In genomic region chr9:127423591-127423933, GRCh38 we compare ENCODE assay signal across 8 cellular contexts. TPM values are rescaled to one million over a fixed set of nuclear protein-coding genes. Genes with fewer than 3 reads are reported as not detected.
A peak's percentile ranks its signal among the peaks of the same experiment; 100 is the strongest.
DNase-seq lines count a peak whose midpoint lies in the region; ATAC-seq and TF ChIP-seq lines count a peak whose summit lies in the region.

No MANE protein-coding gene starts in this region.

- H3K9ac ChIP-seq in SK-N-SH, result peak overlapping the region; percentile 72

- intact Hi-C loops in gastrocnemius medialis (cut with DNase I; ENCODE audit: low total_unique reads), result no loop called here

- TF ChIP-seq POLR2A in gastrocnemius medialis (IDR thresholded peaks at IDR 0.05), result no peak

- TF ChIP-seq CTCF in SK-N-SH (IDR thresholded peaks at IDR 0.05) (no peak), foreskin keratinocyte (conservative IDR thresholded peaks at IDR 0.05) (no peak), gastrocnemius medialis (IDR thresholded peaks at IDR 0.05 in 4 of 5, conservative IDR thresholded peaks at IDR 0.05 in 1 of 5) (no peak)

- peak overlapping the region; percentile 91 for H3K4me2 ChIP-seq in SK-N-SH

- H3K4me1 ChIP-seq in SK-N-SH (ENCODE audit: control insufficient read depth in 1 of 2, insufficient read depth in 2 of 2, low read depth in 1 of 2, low read length in 1 of 2), result peaks cover 7 to 18% of the 10 kb centered on the region in 2 experiments; a peak in 3 of 4 replicates
- H3K4me1 ChIP-seq in foreskin keratinocyte, result no peaks in the 10 kb centered on the region
- peaks cover 34 to 36% of the 10 kb centered on the region in 2 donors for H3K4me1 ChIP-seq in gastrocnemius medialis

- H3K9me2 ChIP-seq in SK-N-SH, result no peaks in the 10 kb centered on the region

- H3F3A ChIP-seq in SK-N-SH (replicated peaks; ENCODE audit: insufficient read depth), result peaks cover 4% of the 10 kb centered on the region

- peaks cover 10% of the 10 kb centered on the region; the same call in 1 of the 2 replicates for H4K20me1 ChIP-seq in SK-N-SH (ENCODE audit: insufficient read depth)

- peak overlapping the region; percentile 93 for H2AFZ ChIP-seq in SK-N-SH (ENCODE audit: low read depth)

- WGBS in SK-N-SH (ENCODE audit: low lambda C conversion rate), result 4% methylated on average over 8 of the region's 8 CpGs

- peak overlapping the region; percentile 82 to 98 for H3K27ac ChIP-seq in SK-N-SH (ENCODE audit: low read depth in 2 of 2, low read length in 1 of 2)
- peak overlapping the region; percentile 59 for H3K27ac ChIP-seq in foreskin keratinocyte
- peak overlapping the region; percentile 91 to 97 (median 95) for H3K27ac ChIP-seq in gastrocnemius medialis

- ATAC-seq in GM19351 (IDR thresholded peaks at IDR 0.05; ENCODE audit: unreplicated experiment) (peak; percentile 9), foreskin keratinocyte (no peak), gastrocnemius medialis (peak in 1 of 2 donors; percentile 3)

- no peak for TF ChIP-seq RAD21 in SK-N-SH (IDR thresholded peaks at IDR 0.05; ENCODE audit: low read length)

- H3K9me3 ChIP-seq in SK-N-SH (no peaks in the 10 kb centered on the region), gastrocnemius medialis (no peaks in the 10 kb centered on the region)

- DNase-seq in SK-N-SH (no peak), foreskin keratinocyte (no peak), gastrocnemius medialis (no peak), HuH-7.5 (ENCODE audit: low spot score) (no peak), NCI-H2227 treated with DMSO at 0.1 percent for 48 hours (lab: John Stamatoyannopoulos, UW) (no peak), hippocampal formation (lab: John Stamatoyannopoulos, UW) (no peak), A172 (ENCODE audit: low spot score) (no peak)

- H3K27me3 ChIP-seq in SK-N-SH (ENCODE audit: insufficient read depth), result no peaks in the 10 kb centered on the region
- no peaks in the 10 kb centered on the region for H3K27me3 ChIP-seq in foreskin keratinocyte
- H3K27me3 ChIP-seq in gastrocnemius medialis, result no peaks in the 10 kb centered on the region

- TF ChIP-seq EP300 in SK-N-SH (IDR thresholded peaks at IDR 0.05; ENCODE audit: borderline replicate concordance in 1 of 2, low read depth in 1 of 2, low read length in 1 of 2), result no peak

- in situ Hi-C loops in gastrocnemius medialis (cut with MboI; ENCODE audit: low sequenced_read_pairs in 4 of 4), result loop anchor here in 1 of 4 donors (25.0 kb wide), 1 partner anchor 486 kb away; no protein-coding TSS in a partner anchor

- peak overlapping the region; percentile 90 to 97 for H3K4me3 ChIP-seq in SK-N-SH (ENCODE audit: low read depth in 2 of 2, low read length in 1 of 2)
- peak overlapping the region; percentile 84 to 98 (median 92) for H3K4me3 ChIP-seq in gastrocnemius medialis

- CTCF ChIA-PET in SK-N-SH (lab: Yijun Ruan, JAX), result interaction anchor here (0.9 to 1.7 kb wide), 3 partner anchors 13 to 209 kb away, joined by 3 to 5 read pairs (median 3); no protein-coding TSS in a partner anchor

- POLR2A ChIA-PET in SK-N-SH (lab: Yijun Ruan, JAX), result interaction anchor here (1.0 to 2.2 kb wide), 5 partner anchors 9 to 362 kb away, joined by 3 to 12 read pairs (median 4); partner anchors contain the start of genes CDK9 and SLC2A8

- H3K36me3 ChIP-seq in SK-N-SH (replicated peaks in 1 of 2; ENCODE audit: control insufficient read depth in 1 of 2, insufficient read depth in 2 of 2, low read length in 1 of 2) (peaks cover 7 to 9% of the 10 kb centered on the region in 2 experiments), gastrocnemius medialis (peaks cover 0 to 2% of the 10 kb centered on the region in 2 donors)

- H3K79me2 ChIP-seq in SK-N-SH (ENCODE audit: insufficient read depth), result peaks cover 62% of the 10 kb centered on the region

TF ChIP-seq in SK-N-SH, 30 proteins besides CTCF, POLR2A, EP300 and RAD21:
- TF ChIP-seq MXI1 (IDR thresholded peaks at IDR 0.05; ENCODE audit: low read depth, low read length) (no peak), SMC3 (IDR thresholded peaks at IDR 0.05; ENCODE audit: low read depth, low read length) (no peak), RFX5 (IDR thresholded peaks at IDR 0.05; ENCODE audit: low read length) (no peak), USF2 (IDR thresholded peaks at IDR 0.05; ENCODE audit: borderline replicate concordance, low read depth, low read length) (no peak), REST (IDR thresholded peaks at IDR 0.05; ENCODE audit: low read depth, low read length) (no peak), YY1 (IDR thresholded peaks at IDR 0.05; ENCODE audit: low read depth) (no peak), MAX (IDR thresholded peaks at IDR 0.05; ENCODE audit: low read depth) (no peak)

RNA-seq across cellular contexts. Expression of gene ZNF79, which starts 0.6 kb away (rescaled TPM):
- polyA plus RNA-seq in SK-N-SH (2012; rRNA removed), result 4.6 and 5.9 TPM in 2 replicates
- 2.3 and 3.5 TPM in 2 replicates for polyA plus RNA-seq in SK-N-SH (2012; cell fraction: cytosol; rRNA removed)
- 15.7 and 16.9 TPM in 2 replicates for polyA plus RNA-seq in SK-N-SH (2012; cell fraction: nucleus; rRNA removed)
- total RNA-seq in foreskin keratinocyte, result 8.5 and 9.8 TPM in 2 replicates
- 3.0 and 4.7 TPM in 2 replicates for polyA plus RNA-seq in foreskin keratinocyte
- 1 to 10 TPM; 3.9 to 9.3 (median 6.4) TPM for total RNA-seq in gastrocnemius medialis
- 11.5 and 13.3 TPM in 2 replicates for total RNA-seq in A172 (2014; rRNA removed; shearing (Covaris generic))

RNA-seq across cellular contexts. Expression of gene SLC2A8, which starts 26.6 kb away (rescaled TPM):
- 15.1 and 18.7 TPM in 2 replicates for polyA plus RNA-seq in SK-N-SH (2012; rRNA removed)
- 5.2 and 9.6 TPM in 2 replicates for polyA plus RNA-seq in SK-N-SH (2012; cell fraction: cytosol; rRNA removed)
- polyA plus RNA-seq in SK-N-SH (2012; cell fraction: nucleus; rRNA removed), result 37.0 and 37.3 TPM in 2 replicates
- 13.2 and 14.3 TPM in 2 replicates for total RNA-seq in foreskin keratinocyte
- 14.4 and 18.1 TPM in 2 replicates for polyA plus RNA-seq in foreskin keratinocyte
- total RNA-seq in gastrocnemius medialis, result 10 to 100 TPM; 19.8 to 31.2 (median 25.7) TPM
- 13.8 and 24.1 TPM in 2 replicates for total RNA-seq in A172 (2014; rRNA removed; shearing (Covaris generic))

RNA-seq across cellular contexts. Expression of gene RPL12, which starts 27.6 kb away (rescaled TPM):
- polyA plus RNA-seq in SK-N-SH (2012; rRNA removed) (3,270 and 3,754 TPM in 2 replicates), foreskin keratinocyte (3,069 and 3,317 TPM in 2 replicates)
- 3,350 and 3,639 TPM in 2 replicates for polyA plus RNA-seq in SK-N-SH (2012; cell fraction: cytosol; rRNA removed)
- 595 and 635 TPM in 2 replicates for polyA plus RNA-seq in SK-N-SH (2012; cell fraction: nucleus; rRNA removed)
- total RNA-seq in foreskin keratinocyte (2,227 and 2,321 TPM in 2 replicates), gastrocnemius medialis (1,000 to 10,000 TPM; 1,654 to 2,251 (median 1,749) TPM)
- total RNA-seq in A172 (2014; rRNA removed; shearing (Covaris generic)), result 1,716 and 1,722 TPM in 2 replicates

RNA-seq across cellular contexts. Expression of gene LRSAM1, which starts 27.7 kb away (rescaled TPM):
- polyA plus RNA-seq in SK-N-SH (2012; rRNA removed) (5.5 and 8.0 TPM in 2 replicates), foreskin keratinocyte (10.5 and 11.1 TPM in 2 replicates)
- polyA plus RNA-seq in SK-N-SH (2012; cell fraction: cytosol; rRNA removed), result 5.1 and 7.8 TPM in 2 replicates
- polyA plus RNA-seq in SK-N-SH (2012; cell fraction: nucleus; rRNA removed), result 35.0 and 51.3 TPM in 2 replicates
- total RNA-seq in foreskin keratinocyte (9.8 and 11.0 TPM in 2 replicates), gastrocnemius medialis (10 to 100 TPM; 10.2 to 17.3 (median 16.1) TPM)
- 8.5 and 9.6 TPM in 2 replicates for total RNA-seq in A172 (2014; rRNA removed; shearing (Covaris generic))
